In genomic region chr16:48620445-48620844, GRCh38 we compare ENCODE assay signal across 1 cellular context.
TF ChIP-seq lines count a peak whose summit lies in the region.

No MANE protein-coding gene starts in this region.

TF ChIP-seq in HepG2, 621 proteins besides CTCF, POLR2A, EP300 and RAD21 (continued from another document):
- TF ChIP-seq NFE2L1 (CRISPR knock-in tag; IDR thresholded peaks at IDR 0.05; ENCODE audit: borderline replicate concordance), result no peak
- no peak for TF ChIP-seq TAF15 (IDR thresholded peaks at IDR 0.05; ENCODE audit: low read depth, low read length, poor library complexity, severe bottlenecking)
- TF ChIP-seq ARNT (IDR thresholded peaks at IDR 0.05), result no peak
- TF ChIP-seq HMG20B (CRISPR knock-in tag; conservative IDR thresholded peaks at IDR 0.05), result no peak
- TF ChIP-seq SUZ12 (IDR thresholded peaks at IDR 0.05; ENCODE audit: low read depth, low read length), result no peak
- peak; percentile 88 for TF ChIP-seq ZNF629 (CRISPR knock-in tag; conservative IDR thresholded peaks at IDR 0.05)
- no peak for TF ChIP-seq ZNF75D (CRISPR knock-in tag; IDR thresholded peaks at IDR 0.05; ENCODE audit: borderline replicate concordance)
